In genomic region chr6:36685198-36685919, GRCh38 we compare ENCODE assay signal across 1 cellular context.
TF ChIP-seq lines count a peak whose summit lies in the region.

No MANE protein-coding gene starts in this region.

TF ChIP-seq in HepG2, 621 proteins besides CTCF, POLR2A, EP300 and RAD21:
- TF ChIP-seq GATAD1 (CRISPR knock-in tag; IDR thresholded peaks at IDR 0.05) (no peak), RBM22 (optimal IDR thresholded peaks at IDR 0.05; ENCODE audit: low read length) (peak; percentile 17), SSRP1 (CRISPR knock-in tag; IDR thresholded peaks at IDR 0.05) (0 out of 2 replicates have a peak, but pooled peaks have one; percentile 4), RBFOX2 (IDR thresholded peaks at IDR 0.05; ENCODE audit: low read depth, low read length) (peak; percentile 59), AGO2 (optimal IDR thresholded peaks at IDR 0.05; ENCODE audit: low read depth, low read length) (peak; percentile 81), AGO1 (IDR thresholded peaks at IDR 0.05; ENCODE audit: low read depth, low read length, poor library complexity, severe bottlenecking) (peak; percentile 91), POLR2G (IDR thresholded peaks at IDR 0.05; ENCODE audit: low read depth, low read length) (peak; percentile 3; the same call in 1 of the 2 replicates), ZBTB14 (CRISPR knock-in tag; IDR thresholded peaks at IDR 0.05) (no peak)
TF ChIP-seq in HepG2: peak in this region for 6.
